17 cellular contexts compared by ENCODE assay signal in genomic region chr5:139911425-139912120, GRCh38.
DNase-seq lines count a peak whose midpoint lies in the region; ATAC-seq, FAIRE-seq and TF ChIP-seq lines count a peak whose summit lies in the region.
"Had no signal": no experiment of that assay in that cellular context is flagged by ENCODE, and none has a peak within 500 bp of the region (broad histone marks: within the 10 kb centered on the region; RNA-seq: fewer than 3 reads in every experiment).

No MANE protein-coding gene starts in this region.

- no peaks in the 10 kb centered on the region for H3K79me1 ChIP-seq in neuronal stem cell (ENCODE audit: low read depth, low read length)

- H3K27ac ChIP-seq in neuronal stem cell (replicated peaks; ENCODE audit: low read length): no peak overlapping the region
- H3K27ac ChIP-seq: GM23248, SK-N-MC had no signal

- H4K91ac ChIP-seq in neuronal stem cell (ENCODE audit: low read depth, low read length, poor library complexity): no peak overlapping the region

- H2AFZ ChIP-seq in neuronal stem cell (ENCODE audit: low read length): no peak overlapping the region
- H2AFZ ChIP-seq: GM23248 had no signal

- no peak overlapping the region for H2AK5ac ChIP-seq in neuronal stem cell (ENCODE audit: low read depth, low read length)

- no peaks in the 10 kb centered on the region for H3K9me3 ChIP-seq in neuronal stem cell (replicated peaks in 1 of 2; ENCODE audit: control insufficient read depth in 2 of 2, insufficient read depth in 1 of 2, low read depth in 1 of 2, low read length in 2 of 2)
- H3K9me3 ChIP-seq: BE2C had no signal

- H3K36me3 ChIP-seq in bronchial epithelial cell (ENCODE audit: control insufficient read depth, insufficient read depth, low read length): no peaks in the 10 kb centered on the region
- H3K36me3 ChIP-seq in neuronal stem cell (replicated peaks in 1 of 2; ENCODE audit: control insufficient read depth in 2 of 2, insufficient read depth in 2 of 2, low read length in 2 of 2): no peaks in the 10 kb centered on the region
- H3K36me3 ChIP-seq: BE2C had no signal

- no CpG with 5 or more reads among the region's 4 CpGs for WGBS in neuronal stem cell (ENCODE audit: extremely low coverage in 2 of 2, insufficient read length in 2 of 2, insufficient replicate concordance in 1 of 2), 2 donors

- no peak overlapping the region for H2BK120ac ChIP-seq in neuronal stem cell (ENCODE audit: low read depth, low read length)

- H2BK5ac ChIP-seq in neuronal stem cell (ENCODE audit: low read length): no peak overlapping the region

- H3K18ac ChIP-seq in neuronal stem cell (ENCODE audit: low read length): peak overlapping the region; percentile 6

- no peak overlapping the region for H3K9ac ChIP-seq in neuronal stem cell (ENCODE audit: low read depth, low read length, poor library complexity)
- H3K9ac ChIP-seq: GM23248 had no signal

- no peak for ATAC-seq in HG02884 (IDR thresholded peaks at IDR 0.05; ENCODE audit: unreplicated experiment)
- ATAC-seq: HCT116 had no signal

- FAIRE-seq in bronchial epithelial cell (lab: Jason Lieb, UNC): no peak
- FAIRE-seq: HTR-8/SVneo had no signal

- no peak overlapping the region for H3K4ac ChIP-seq in neuronal stem cell (ENCODE audit: low read length)

- H3K27me3 ChIP-seq in bronchial epithelial cell (ENCODE audit: control insufficient read depth, insufficient read depth, low read length) (no peaks in the 10 kb centered on the region), neuronal stem cell (ENCODE audit: control insufficient read depth in 3 of 3, insufficient read depth in 3 of 3, low read depth in 1 of 3, low read length in 3 of 3) (peaks cover 0 to 51% (median 3%) of the 10 kb centered on the region in 3 experiments)
- H3K27me3 ChIP-seq: BE2C had no signal

- no peak overlapping the region for H3K4me2 ChIP-seq in neuronal stem cell (ENCODE audit: insufficient read depth, low read length, poor library complexity, severe bottlenecking)

- no peak overlapping the region for H3K14ac ChIP-seq in neuronal stem cell (ENCODE audit: low read length)

- H3K4me3 ChIP-seq in bronchial epithelial cell (ENCODE audit: low read depth, low read length) (no peak overlapping the region), neuronal stem cell (ENCODE audit: low read length in 2 of 2) (no peak overlapping the region)
- H3K4me3 ChIP-seq: GM23248, SK-N-MC had no signal

- no peak overlapping the region for H2BK15ac ChIP-seq in neuronal stem cell (ENCODE audit: low read length)

- no peak overlapping the region for H4K8ac ChIP-seq in neuronal stem cell (ENCODE audit: low read depth, low read length)

- DNase-seq in D341Med (ENCODE audit: low spot score) (peak; percentile 2), HPDE6-E6E7 (ENCODE audit: extremely low spot score) (peak; percentile 33), bronchial epithelial cell (ENCODE audit: low read depth) (peak; percentile 42), neuronal stem cell (ENCODE audit: low spot score) (no peak), SKM-1 (lab: John Stamatoyannopoulos, UW; ENCODE audit: unreplicated experiment) (no peak), NCI-H82 treated with DMSO at 0.1 percent for 48 hours (lab: John Stamatoyannopoulos, UW; ENCODE audit: unreplicated experiment) (no peak)
- DNase-seq: BE2C; CD4-positive, alpha-beta memory T cell; DND-41; GF-D8; GM23248; NCI-H1930; NCI-H2171 had no signal

- H2BK12ac ChIP-seq in neuronal stem cell (ENCODE audit: low read length): no peak overlapping the region

- H3K23ac ChIP-seq in neuronal stem cell (ENCODE audit: low read depth, low read length, poor library complexity): no peak overlapping the region

- no peak for TF ChIP-seq CTCF in bronchial epithelial cell (IDR thresholded peaks at IDR 0.05; ENCODE audit: insufficient read depth, low read length, severe bottlenecking)

- H3K4me1 ChIP-seq in neuronal stem cell (ENCODE audit: control insufficient read depth in 2 of 2, insufficient read depth in 1 of 2, low read depth in 1 of 2, low read length in 2 of 2): no peaks in the 10 kb centered on the region

Comparison
In these comparisons a context has a peak if more than half of its experiments do, and no peak if none do; other contexts are left out.
1. DNase-seq: peak in D341Med (single experiment), HPDE6-E6E7 (single experiment) and bronchial epithelial cell (single experiment); none in neuronal stem cell (single experiment), SKM-1 (single experiment) and NCI-H82 treated with DMSO at 0.1 percent for 48 hours (single experiment).